Comparison of ENCODE assay signal across 14 cellular contexts in the genomic region with DNA sequence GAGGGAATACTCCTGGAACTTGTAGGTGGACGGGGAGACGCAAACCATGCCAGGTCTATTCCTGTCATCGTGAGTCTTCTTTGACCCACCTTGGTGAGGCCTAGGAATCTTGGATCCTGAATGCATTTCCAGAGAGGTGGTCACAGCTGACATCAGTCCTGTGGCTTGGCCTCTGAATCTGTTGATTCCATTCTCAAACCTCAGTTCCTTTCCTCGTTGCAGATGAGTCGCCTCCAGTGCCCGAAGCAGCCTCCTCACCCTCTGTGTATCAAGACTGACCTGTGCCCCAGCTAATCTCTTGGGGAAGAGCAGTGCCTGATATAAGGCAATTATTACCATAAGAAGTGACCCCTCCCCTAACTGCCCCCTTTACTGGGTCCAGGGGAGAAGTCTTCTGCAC.
A peak's percentile ranks its signal among the peaks of the same experiment; 100 is the strongest.
DNase-seq lines count a peak whose midpoint lies in the region; TF ChIP-seq lines count a peak whose summit lies in the region.
"Had no signal": no experiment of that assay in that cellular context is flagged by ENCODE, and none has a peak within 500 bp of the region (broad histone marks: within the 10 kb centered on the region; RNA-seq: fewer than 3 reads in every experiment).

No MANE protein-coding gene starts in this region.

- no peak overlapping the region for H2BK12ac ChIP-seq in trophoblast cell (ENCODE audit: low read length)

- H3K9me3 Mint-ChIP-seq in MCF 10A (ENCODE audit: unreplicated experiment) (no peaks in the 10 kb centered on the region), chondrocyte (ENCODE audit: low read depth) (peaks cover 3% of the 10 kb centered on the region)
- H3K9me3 Mint-ChIP-seq: T-cell had no signal

- CTCF ChIA-PET in MCF 10A (lab: Yijun Ruan, JAX) (interaction anchor here (0.6 kb wide), 1 partner anchor 79 kb away, joined by 3 read pairs; no protein-coding TSS in a partner anchor), mammary epithelial cell (lab: Charles Lee; ENCODE audit: low non-redundant PET) (no interaction called here)

- H2AFZ ChIP-seq in mammary epithelial cell (ENCODE audit: low read depth, low read length) (no peak overlapping the region), trophoblast cell (ENCODE audit: insufficient read depth, low read length, poor library complexity) (no peak overlapping the region)

- H3K4me1 ChIP-seq in mammary epithelial cell (ENCODE audit: insufficient read depth, low read length): no peaks in the 10 kb centered on the region
- H3K4me1 ChIP-seq in mesendoderm (ENCODE audit: control insufficient read depth, low read depth, low read length): peaks cover 9% of the 10 kb centered on the region
- H3K4me1 ChIP-seq in vagina: peaks cover 21% of the 10 kb centered on the region
- H3K4me1 ChIP-seq in trophoblast cell (ENCODE audit: control insufficient read depth in 1 of 2, insufficient read depth in 2 of 2, low read length in 2 of 2): peaks cover 0 to 10% of the 10 kb centered on the region in 2 experiments

- no peaks in the 10 kb centered on the region for H3K36me3 Mint-ChIP-seq in MCF 10A (ENCODE audit: insufficient read depth, unreplicated experiment)
- peaks cover 3% of the 10 kb centered on the region for H3K36me3 Mint-ChIP-seq in chondrocyte (ENCODE audit: low read depth)
- H3K36me3 Mint-ChIP-seq: T-cell had no signal

- intact Hi-C loops in MCF 10A (cut with micrococcal nuclease): no loop called here
- intact Hi-C loops in mammary epithelial cell (cut with micrococcal nuclease): no loop called here
- intact Hi-C loops in vagina (cut with DNase I): no loop called here

- H2BK5ac ChIP-seq in mesendoderm (ENCODE audit: low read length) (no peak overlapping the region), trophoblast cell (ENCODE audit: low read depth, low read length, poor library complexity) (no peak overlapping the region)

- H3K4ac ChIP-seq in mesendoderm (ENCODE audit: low read depth, low read length) (no peak overlapping the region), trophoblast cell (ENCODE audit: low read depth, low read length) (no peak overlapping the region)

- in situ Hi-C loops in mammary epithelial cell (cut with MboI; ENCODE audit: low sequenced_read_pairs in 2 of 2): no loop called here

- no peak overlapping the region for H4K5ac ChIP-seq in mesendoderm (ENCODE audit: low read length)

- H4K12ac ChIP-seq in trophoblast cell (ENCODE audit: low read depth, low read length): no peak overlapping the region

- H3K23ac ChIP-seq in mesendoderm (ENCODE audit: low read length) (no peak overlapping the region), trophoblast cell (ENCODE audit: low read length) (no peak overlapping the region)

- H4K8ac ChIP-seq in mesendoderm (ENCODE audit: low read depth, low read length) (no peak overlapping the region), trophoblast cell (ENCODE audit: low read depth, low read length) (no peak overlapping the region)

- dilution Hi-C loops in mammary epithelial cell (cut with HindIII; ENCODE audit: low sequenced_read_pairs): no loop called here

- no peak overlapping the region for H3K4me3 ChIP-seq in mammary epithelial cell (replicated peaks in 1 of 3; ENCODE audit: insufficient read depth in 1 of 3, low read depth in 2 of 3, low read length in 3 of 3)
- no peak overlapping the region for H3K4me3 ChIP-seq in mesendoderm (ENCODE audit: low read length)
- H3K4me3 ChIP-seq in vagina: no peak overlapping the region
- no peak overlapping the region for H3K4me3 ChIP-seq in trophoblast cell (ENCODE audit: low read depth, low read length)
- H3K4me3 ChIP-seq: coronary artery, thyroid gland had no signal

- H3K18ac ChIP-seq in mesendoderm (ENCODE audit: low read length): no peak overlapping the region
- no peak overlapping the region for H3K18ac ChIP-seq in trophoblast cell (ENCODE audit: low read length)

- peak overlapping the region; percentile 18 for H3K56ac ChIP-seq in mesendoderm (ENCODE audit: low read length)

- H3K14ac ChIP-seq in trophoblast cell (ENCODE audit: low read length): no peak overlapping the region

- POLR2A ChIA-PET in MCF 10A (lab: Yijun Ruan, JAX): no interaction called here

- H2AK5ac ChIP-seq in mesendoderm (ENCODE audit: low read length): no peak overlapping the region
- no peak overlapping the region for H2AK5ac ChIP-seq in trophoblast cell (ENCODE audit: low read length)

- H3K79me1 ChIP-seq in mesendoderm (ENCODE audit: low read length) (no peaks in the 10 kb centered on the region), trophoblast cell (ENCODE audit: low read length) (no peaks in the 10 kb centered on the region)

- no peak for TF ChIP-seq CTCF in MCF 10A (IDR thresholded peaks at IDR 0.05; ENCODE audit: unreplicated experiment)
- no peak for TF ChIP-seq CTCF in mammary epithelial cell (conservative IDR thresholded peaks at IDR 0.05 in 1 of 2, IDR thresholded peaks at IDR 0.05 in 1 of 2; ENCODE audit: extremely low read depth in 1 of 2, insufficient read depth in 1 of 2, low read depth in 1 of 2, low read length in 2 of 2)
- TF ChIP-seq CTCF in chondrocyte (IDR thresholded peaks at IDR 0.05): no peak
- no peak for TF ChIP-seq CTCF in vagina (IDR thresholded peaks at IDR 0.05)

- no peak overlapping the region for H4K91ac ChIP-seq in trophoblast cell (ENCODE audit: low read depth, low read length)

- H4K20me1 ChIP-seq in mammary epithelial cell (ENCODE audit: insufficient read depth, low read length): peaks cover 2% of the 10 kb centered on the region

- no peaks in the 10 kb centered on the region for H3K9me3 ChIP-seq in mammary epithelial cell (replicated peaks; ENCODE audit: insufficient read depth, low read length)
- no peaks in the 10 kb centered on the region for H3K9me3 ChIP-seq in vagina
- peaks cover 4% of the 10 kb centered on the region for H3K9me3 ChIP-seq in trophoblast cell (ENCODE audit: insufficient read depth, low read depth, low read length)
- H3K9me3 ChIP-seq: thyroid gland had no signal

- H3K27me3 ChIP-seq in mammary epithelial cell (ENCODE audit: insufficient read depth, low read length): peaks cover 2% of the 10 kb centered on the region
- H3K27me3 ChIP-seq in mesendoderm (ENCODE audit: insufficient read depth, low read length, poor library complexity): no peaks in the 10 kb centered on the region
- no peaks in the 10 kb centered on the region for H3K27me3 ChIP-seq in vagina
- no peaks in the 10 kb centered on the region for H3K27me3 ChIP-seq in trophoblast cell (ENCODE audit: insufficient read depth, low read length)
- H3K27me3 ChIP-seq: thyroid gland had no signal

- H3K4me2 ChIP-seq in mammary epithelial cell (ENCODE audit: insufficient read depth, low read depth, low read length): no peak overlapping the region
- H3K4me2 ChIP-seq in mesendoderm (ENCODE audit: low read length): no peak overlapping the region
- no peak overlapping the region for H3K4me2 ChIP-seq in trophoblast cell (ENCODE audit: low read length)

- H3K9ac ChIP-seq in mammary epithelial cell (ENCODE audit: insufficient read depth, low read length): no peak overlapping the region
- H3K9ac ChIP-seq in mesendoderm (ENCODE audit: low read length): no peak overlapping the region
- H3K9ac ChIP-seq in trophoblast cell (ENCODE audit: low read length): no peak overlapping the region

- TF ChIP-seq POLR2A in vagina (IDR thresholded peaks at IDR 0.05): no peak

- H3K36me3 ChIP-seq in mammary epithelial cell (ENCODE audit: insufficient read depth, low read length): no peaks in the 10 kb centered on the region
- H3K36me3 ChIP-seq in mesendoderm (ENCODE audit: control insufficient read depth, insufficient read depth, low read length): no peaks in the 10 kb centered on the region
- no peaks in the 10 kb centered on the region for H3K36me3 ChIP-seq in vagina
- H3K36me3 ChIP-seq in trophoblast cell (ENCODE audit: control insufficient read depth in 1 of 2, insufficient read depth in 2 of 2, low read length in 2 of 2): no peaks in the 10 kb centered on the region
- H3K36me3 ChIP-seq: thyroid gland had no signal

- no peak overlapping the region for H2BK120ac ChIP-seq in mesendoderm (ENCODE audit: low read depth, low read length)
- H2BK120ac ChIP-seq in trophoblast cell (ENCODE audit: insufficient read depth, low read length, poor library complexity): no peak overlapping the region

- no peak overlapping the region for H3K27ac ChIP-seq in mammary epithelial cell (ENCODE audit: insufficient read depth, low read depth, low read length)
- no peak overlapping the region for H3K27ac ChIP-seq in mesendoderm (ENCODE audit: low read depth, low read length)
- H3K27ac ChIP-seq in vagina: peak overlapping the region; percentile 51
- no peak overlapping the region for H3K27ac ChIP-seq in caudate nucleus (ENCODE audit: low read depth, low read length)
- H3K27ac ChIP-seq in trophoblast cell (ENCODE audit: low read depth, low read length): no peak overlapping the region

- H3K79me2 ChIP-seq in mammary epithelial cell (ENCODE audit: insufficient read depth, low read length) (no peaks in the 10 kb centered on the region), mesendoderm (ENCODE audit: control insufficient read depth, insufficient read depth, low read length) (no peaks in the 10 kb centered on the region), trophoblast cell (ENCODE audit: control insufficient read depth, insufficient read depth, low read length, poor library complexity) (no peaks in the 10 kb centered on the region)

- no peak overlapping the region for H2BK15ac ChIP-seq in mesendoderm (replicated peaks; ENCODE audit: low read depth)

- H3K4me3 Mint-ChIP-seq in MCF 10A (ENCODE audit: unreplicated experiment) (no peak overlapping the region), chondrocyte (ENCODE audit: unreplicated experiment) (no peak overlapping the region)
- H3K4me3 Mint-ChIP-seq: activated CD4-positive, alpha-beta memory T cell treated with anti-CD3 and anti-CD28 coated beads for 36 hours; T-cell had no signal

- DNase-seq in MCF 10A (ENCODE audit: unreplicated experiment): peak; percentile 24
- DNase-seq in mammary epithelial cell: no peak
- DNase-seq in chondrocyte (ENCODE audit: low spot score): no peak
- no peak for DNase-seq in mesendoderm
- DNase-seq in vagina (ENCODE audit: extremely low spot score in 2 of 2): no peak
- no peak for DNase-seq in caudate nucleus (lab: John Stamatoyannopoulos, UW)
- no peak for DNase-seq in HuH-7 (ENCODE audit: low spot score)
- DNase-seq in trophoblast cell: no peak
- DNase-seq: 8988T; activated CD4-positive, alpha-beta memory T cell treated with anti-CD3 and anti-CD28 coated beads for 36 hours; hippocampal formation; T-cell had no signal

- H3K4me1 Mint-ChIP-seq in MCF 10A (ENCODE audit: insufficient read depth, unreplicated experiment) (peaks cover 6% of the 10 kb centered on the region), chondrocyte (ENCODE audit: low read depth) (peaks cover 43% of the 10 kb centered on the region)

- no peak overlapping the region for H3K27ac Mint-ChIP-seq in MCF 10A (ENCODE audit: low read depth, unreplicated experiment)
- peak overlapping the region; percentile 97 for H3K27ac Mint-ChIP-seq in chondrocyte (ENCODE audit: unreplicated experiment)
- H3K27ac Mint-ChIP-seq: activated CD4-positive, alpha-beta memory T cell treated with anti-CD3 and anti-CD28 coated beads for 36 hours; T-cell had no signal

- 77% methylated on average over 6 of the region's 6 CpGs for WGBS in mammary epithelial cell (ENCODE audit: low coverage, missing lambda C conversion rate)
- WGBS in mesendoderm (ENCODE audit: extremely low coverage, insufficient coverage, low lambda C conversion rate): no CpG with 5 or more reads among the region's 6 CpGs
- WGBS in trophoblast cell (ENCODE audit: extremely low coverage, insufficient coverage, insufficient read length): no CpG with 5 or more reads among the region's 6 CpGs

- BruUV-seq in MCF 10A (replicated peaks; lab: Mats Ljungman, UMichigan) (no TSS peak), mammary epithelial cell (replicated peaks; lab: Mats Ljungman, UMichigan) (no TSS peak)

- H3K27me3 Mint-ChIP-seq in MCF 10A (ENCODE audit: insufficient read depth, unreplicated experiment) (no peaks in the 10 kb centered on the region), chondrocyte (ENCODE audit: low read depth) (no peaks in the 10 kb centered on the region)
